In the genomic region with DNA sequence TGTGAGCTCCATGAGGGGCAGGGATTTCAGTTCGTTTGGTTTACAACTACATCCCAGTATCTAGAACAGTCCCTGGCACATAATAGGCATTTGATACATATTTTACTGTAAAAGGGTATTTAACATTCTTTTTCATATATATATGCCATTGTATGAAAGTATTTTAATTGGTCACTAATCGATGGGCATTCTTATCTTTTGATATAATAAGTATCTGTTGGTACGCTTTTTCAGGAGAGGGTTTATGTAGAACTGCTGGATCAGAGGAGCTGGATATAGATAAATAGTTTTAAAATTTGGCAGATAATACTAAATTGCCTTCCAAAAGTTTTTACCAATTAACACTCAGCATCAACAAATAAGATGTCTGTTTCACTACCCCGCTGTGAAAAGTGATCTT, we compare ENCODE assay signal across 1 cellular context.
TF ChIP-seq lines count a peak whose summit lies in the region.

No MANE protein-coding gene starts in this region.

TF ChIP-seq in K562, 482 proteins besides CTCF, POLR2A, EP300 and RAD21 (continued from another document):
- TF ChIP-seq, protein P1, sequence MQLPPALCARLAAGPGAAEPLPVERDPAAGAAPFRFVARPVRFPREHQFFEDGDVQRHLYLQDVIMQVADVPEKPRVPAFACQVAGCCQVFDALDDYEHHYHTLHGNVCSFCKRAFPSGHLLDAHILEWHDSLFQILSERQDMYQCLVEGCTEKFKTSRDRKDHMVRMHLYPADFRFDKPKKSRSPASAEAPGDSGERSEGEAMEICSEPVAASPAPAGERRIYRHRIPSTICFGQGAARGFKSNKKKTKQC (CRISPR knock-in tag; IDR thresholded peaks at IDR 0.05) = no peak
- TF ChIP-seq NR4A1 (CRISPR knock-in tag; IDR thresholded peaks at IDR 0.05) (no peak), NR4A1 (tag; IDR thresholded peaks at IDR 0.05) (no peak)
